Comparison of ENCODE assay signal across 20 cellular contexts in genomic region chr3:122362026-122362425, GRCh38. TPM values are rescaled to one million over a fixed set of nuclear protein-coding genes. Genes with fewer than 3 reads are reported as not detected.
DNase-seq lines count a peak whose midpoint lies in the region; ATAC-seq, FAIRE-seq and TF ChIP-seq lines count a peak whose summit lies in the region.
"Had no signal": no experiment of that assay in that cellular context is flagged by ENCODE, and none has a peak within 500 bp of the region (broad histone marks: within the 10 kb centered on the region; RNA-seq: fewer than 3 reads in every experiment).

No MANE protein-coding gene starts in this region.

- H3K4me1 ChIP-seq in esophagus squamous epithelium (peaks cover 0 to 78% (median 7%) of the 10 kb centered on the region in 3 donors), mucosa of rectum (ENCODE audit: control insufficient read depth in 2 of 2, insufficient read depth in 2 of 2, low read length in 2 of 2) (peaks cover 21 to 44% of the 10 kb centered on the region in 2 donors), small intestine (ENCODE audit: control insufficient read depth in 2 of 2, insufficient read depth in 1 of 2, low read depth in 1 of 2, low read length in 1 of 2) (peaks cover 4 to 10% of the 10 kb centered on the region in 2 donors), spleen (no peaks in the 10 kb centered on the region)
- H3K4me1 ChIP-seq: BLaER1 had no signal

- no peaks in the 10 kb centered on the region for H3K9me3 ChIP-seq in esophagus squamous epithelium
- no peaks in the 10 kb centered on the region for H3K9me3 ChIP-seq in mucosa of rectum (ENCODE audit: control insufficient read depth in 2 of 2, low read length in 2 of 2)
- H3K9me3 ChIP-seq in small intestine (ENCODE audit: control insufficient read depth, low read depth), result no peaks in the 10 kb centered on the region
- H3K9me3 ChIP-seq in spleen, result no peaks in the 10 kb centered on the region
- H3K9me3 ChIP-seq: BLaER1 had no signal

- 65 to 84% methylated on average over 2 of the region's 2 CpGs for WGBS in esophagus squamous epithelium, 2 donors
- WGBS in small intestine, 3 donors, result 18 to 66% (median 35%) methylated on average over 2 of the region's 2 CpGs
- WGBS in spleen, 5 donors, result 87 to 96% (median 93%) methylated on average over 2 of the region's 2 CpGs

- FAIRE-seq in small intestine (lab: Jason Lieb, UNC), result no peak
- FAIRE-seq: HepG2 had no signal

- DNase-seq in esophagus squamous epithelium (lab: John Stamatoyannopoulos, UW), result no peak
- peak; percentile 52 for DNase-seq in small intestine
- DNase-seq in medulla oblongata (ENCODE audit: extremely low spot score), result no peak
- no peak for DNase-seq in spleen
- DNase-seq: 8988T; Calu3; CD8-positive, alpha-beta T cell; DMS79 treated with DMSO at 0.1 percent for 48 hours; GF-D8; GOT3; H7; HFFc6 had no signal

- no peak overlapping the region for H3K9ac ChIP-seq in mucosa of rectum (ENCODE audit: low read depth in 1 of 2, low read length in 2 of 2)
- H3K9ac ChIP-seq: BLaER1 had no signal

- no peak for TF ChIP-seq CTCF in 22Rv1 (IDR thresholded peaks at IDR 0.05)
- TF ChIP-seq CTCF in esophagus squamous epithelium (IDR thresholded peaks at IDR 0.05), result no peak
- TF ChIP-seq CTCF in spleen (IDR thresholded peaks at IDR 0.05 in 8 of 11, conservative IDR thresholded peaks at IDR 0.05 in 3 of 11), result no peak

- H3K27me3 ChIP-seq in esophagus squamous epithelium (no peaks in the 10 kb centered on the region), mucosa of rectum (ENCODE audit: control insufficient read depth in 2 of 2, insufficient read depth in 2 of 2, low read length in 2 of 2) (no peaks in the 10 kb centered on the region), small intestine (ENCODE audit: control insufficient read depth in 2 of 2, insufficient read depth in 2 of 2, low read length in 2 of 2) (no peaks in the 10 kb centered on the region), spleen (replicated peaks in 1 of 7) (no peaks in the 10 kb centered on the region)
- H3K27me3 ChIP-seq: BLaER1 had no signal

- ATAC-seq in GM18870 (IDR thresholded peaks at IDR 0.05; ENCODE audit: unreplicated experiment), result no peak
- no peak for ATAC-seq in HG03520 (IDR thresholded peaks at IDR 0.05; ENCODE audit: unreplicated experiment)
- ATAC-seq: CD8-positive, alpha-beta T cell; HCT116; HepG2 had no signal

- H3K4me3 ChIP-seq in esophagus squamous epithelium (no peak overlapping the region), mucosa of rectum (ENCODE audit: low read length in 2 of 2) (peak overlapping the region in 1 of 2 donors; percentile 9), small intestine (ENCODE audit: low read depth in 1 of 2, low read length in 2 of 2) (no peak overlapping the region), spleen (no peak overlapping the region)
- H3K4me3 ChIP-seq: BLaER1 had no signal

- TF ChIP-seq POLR2A in esophagus squamous epithelium (IDR thresholded peaks at IDR 0.05), result no peak
- TF ChIP-seq POLR2A in spleen (IDR thresholded peaks at IDR 0.05), result no peak

- H3K27ac ChIP-seq in 22Rv1 (peak overlapping the region; percentile 24; the same call in 1 of the 2 replicates), esophagus squamous epithelium (peak overlapping the region in 3 of 4 donors; percentile 54 to 82 (median 74)), mucosa of rectum (ENCODE audit: low read depth in 2 of 2, low read length in 2 of 2) (peak overlapping the region; percentile 60 to 74), small intestine (ENCODE audit: low read depth in 1 of 2, low read length in 1 of 2) (no peak overlapping the region), spleen (no peak overlapping the region)
- H3K27ac ChIP-seq: BLaER1 had no signal

- intact Hi-C loops in esophagus squamous epithelium (cut with DNase I), result no loop called here
- intact Hi-C loops in spleen (cut with DNase I; ENCODE audit: low total_unique reads), result no loop called here

- H3K36me3 ChIP-seq in esophagus squamous epithelium (peaks cover 0 to 70% (median 4%) of the 10 kb centered on the region in 3 donors), mucosa of rectum (ENCODE audit: control insufficient read depth in 2 of 2, insufficient read depth in 2 of 2, low read length in 2 of 2) (peaks cover 5 to 7% of the 10 kb centered on the region in 2 donors), small intestine (ENCODE audit: control insufficient read depth in 2 of 2, insufficient read depth in 2 of 2, low read length in 2 of 2) (no peaks in the 10 kb centered on the region), spleen (peaks cover 0 to 86% (median 27%) of the 10 kb centered on the region in 6 donors)

RNA-seq across cellular contexts. Expression of gene MIX23, which starts 21.0 kb away (rescaled TPM):
- total RNA-seq in esophagus squamous epithelium, result 10 to 100 TPM; 11.8 to 30.6 (median 24.2) TPM
- 10 to 100 TPM; 29.2 to 53.0 (median 45.9) TPM for polyA plus RNA-seq in small intestine
- total RNA-seq in spleen, result 10 to 100 TPM; 18.4 to 24.9 (median 19.6) TPM
- polyA plus RNA-seq in spleen, result 10 to 100 TPM; 28.0 to 32.9 (median 28.2) TPM

RNA-seq across cellular contexts. Expression of gene FAM162A, which starts 22.0 kb away (rescaled TPM):
- total RNA-seq in esophagus squamous epithelium (10 to 100 TPM; 48.0 to 74.5 (median 61.1) TPM), spleen (10 to 100 TPM in 6 of 7 donors, 1 to 10 TPM in 1; 9.3 to 36.9 (median 19.8) TPM)
- polyA plus RNA-seq in small intestine (100 to 1,000 TPM in 1 of 3 donors, 10 to 100 TPM in 2; 63.5 to 105 (median 97.7) TPM), spleen (10 to 100 TPM; 38.7 to 57.1 (median 50.4) TPM)

RNA-seq across cellular contexts. Expression of gene CSTA, which starts 37.0 kb away (rescaled TPM):
- 1,000 to 10,000 TPM; 1,851 to 3,432 (median 2,556) TPM for total RNA-seq in esophagus squamous epithelium
- 10 to 100 TPM in 1 of 3 donors, 1 to 10 TPM in 2; 4.5 to 10.8 (median 6.8) TPM for polyA plus RNA-seq in small intestine
- total RNA-seq in spleen, result 10 to 100 TPM in 4 of 7 donors, 1 to 10 TPM in 3; 6.4 to 21.1 (median 11.4) TPM
- polyA plus RNA-seq in spleen, result 10 to 100 TPM; 20.1 to 46.1 (median 41.9) TPM
- total RNA-seq: Calu3; CD8-positive, alpha-beta T cell; H7 had no signal
- polyA plus RNA-seq: IgD-negative memory B cell had no signal

RNA-seq across cellular contexts. Expression of gene WDR5B, which starts 53.8 kb away (rescaled TPM):
- 1 to 10 TPM in 3 of 4 donors, under 1 TPM in 1; 0.57 to 4.6 (median 2.1) TPM for total RNA-seq in esophagus squamous epithelium
- 1 to 10 TPM; 1.6 to 2.9 (median 2.5) TPM for polyA plus RNA-seq in small intestine
- total RNA-seq in spleen, result 10 to 100 TPM in 1 of 7 donors, 1 to 10 TPM in 6; 4.7 to 12.3 (median 7.7) TPM
- 1 to 10 TPM; 5.8 to 7.3 (median 6.4) TPM for polyA plus RNA-seq in spleen

Comparison
In these comparisons a context has a peak if more than half of its experiments do, and no peak if none do; other contexts are left out.
1. H3K27ac ChIP-seq: peak in 22Rv1 (single experiment), esophagus squamous epithelium (3 of 4) and mucosa of rectum (2 of 2); none in small intestine (0 of 2) and spleen (0 of 8).
2. RNA of gene CSTA, which starts 37.0 kb away (total RNA-seq): 1,851 to 3,432 TPM in esophagus squamous epithelium; 6.4 to 21.1 TPM in spleen; every median in the first group is over 10 times any median in the second.